Comparison of ENCODE assay signal across 8 cellular contexts in genomic region chr1:181112071-181112929, GRCh38. TPM values are rescaled to one million over a fixed set of nuclear protein-coding genes. Genes with fewer than 3 reads are reported as not detected.
A peak's percentile ranks its signal among the peaks of the same experiment; 100 is the strongest.
DNase-seq lines count a peak whose midpoint lies in the region; ATAC-seq and TF ChIP-seq lines count a peak whose summit lies in the region.

No MANE protein-coding gene starts in this region.

- no peaks in the 10 kb centered on the region for H3K36me3 ChIP-seq in PC-9 (ENCODE audit: low read depth)

- H3K4me3 ChIP-seq in PC-9 (peak overlapping the region; percentile 43; the same call in 1 of the 2 replicates), fibroblast of mammary gland (ENCODE audit: control insufficient read depth, low read depth, low read length) (no peak overlapping the region)

- H4K20me1 ChIP-seq in PC-9 (ENCODE audit: insufficient read depth), result no peaks in the 10 kb centered on the region

- intact Hi-C loops in PC-9 (cut with micrococcal nuclease; ENCODE audit: unreplicated experiment), result loop anchor here (1.0 kb wide), 3 partner anchors 23 to 30 kb away; partner anchors contain the start of gene IER5

- H3K9me3 Mint-ChIP-seq in activated T-cell treated with anti-CD3 and anti-CD28 coated beads, Interleukin-2, amount 50 U/mL, for 24 hours, result no peaks in the 10 kb centered on the region

- peaks cover 47% of the 10 kb centered on the region for H3F3A ChIP-seq in PC-9 (ENCODE audit: insufficient read depth, low read depth)

- DNase-seq in GM04503 (ENCODE audit: low read depth) (peak; percentile 98), PC-9 (peak; percentile 94 to 99), fibroblast of mammary gland (ENCODE audit: low read depth) (peak; percentile 100), pulmonary artery endothelial cell (ENCODE audit: low read depth, low spot score) (peak; percentile 77), NCI-H2227 (lab: John Stamatoyannopoulos, UW; ENCODE audit: unreplicated experiment) (no peak)
- DNase-seq in activated T-cell treated with anti-CD3 and anti-CD28 coated beads, Interleukin-2, amount 50 U/mL, for 24 hours, result no peak

- no peak overlapping the region for H2AFZ ChIP-seq in PC-9

- H3K27ac ChIP-seq in PC-9, result peak overlapping the region; percentile 99

- H3K4me1 ChIP-seq in PC-9 (replicated peaks; ENCODE audit: insufficient read depth), result peaks cover 78% of the 10 kb centered on the region

- ATAC-seq in HG02870 (IDR thresholded peaks at IDR 0.05; ENCODE audit: unreplicated experiment) (no peak), HG03571 (IDR thresholded peaks at IDR 0.05; ENCODE audit: unreplicated experiment) (no peak)

- POLR2A ChIA-PET in PC-9 (lab: Charles Lee; ENCODE audit: unreplicated experiment), result interaction anchor here (0.5 to 1.1 kb wide), 3 partner anchors 15 to 28 kb away, joined by 3 to 8 read pairs (median 4); no protein-coding TSS in a partner anchor

- H3K4me2 ChIP-seq in PC-9, result peak overlapping the region; percentile 88

- no peaks in the 10 kb centered on the region for H3K9me2 ChIP-seq in PC-9 (ENCODE audit: insufficient read depth)

- H3K27me3 ChIP-seq in PC-9 (ENCODE audit: insufficient read depth, low read depth), result no peaks in the 10 kb centered on the region

- H3K36me3 Mint-ChIP-seq in activated T-cell treated with anti-CD3 and anti-CD28 coated beads, Interleukin-2, amount 50 U/mL, for 24 hours (ENCODE audit: low read depth), result no peaks in the 10 kb centered on the region

- BruUV-seq in PC-9 (replicated peaks; lab: Mats Ljungman, UMichigan), result TSS peak; percentile 75

- TF ChIP-seq CTCF in PC-9 (conservative IDR thresholded peaks at IDR 0.05), result no peak
- TF ChIP-seq CTCF in fibroblast of mammary gland (conservative IDR thresholded peaks at IDR 0.05; ENCODE audit: control insufficient read depth, insufficient read depth, low read depth, low read length), result no peak

- H3K4me3 Mint-ChIP-seq in activated T-cell treated with anti-CD3 and anti-CD28 coated beads, Interleukin-2, amount 50 U/mL, for 24 hours, result no peak overlapping the region

- peaks cover 13% of the 10 kb centered on the region for H3K4me1 Mint-ChIP-seq in activated T-cell treated with anti-CD3 and anti-CD28 coated beads, Interleukin-2, amount 50 U/mL, for 24 hours (ENCODE audit: low read depth)

- H3K27ac Mint-ChIP-seq in activated T-cell treated with anti-CD3 and anti-CD28 coated beads, Interleukin-2, amount 50 U/mL, for 24 hours, result no peak overlapping the region

- H3K79me2 ChIP-seq in PC-9 (ENCODE audit: low read depth), result peaks cover 18% of the 10 kb centered on the region

- CTCF ChIA-PET in PC-9 (lab: Charles Lee), result interaction anchor here (0.6 to 1.1 kb wide), 3 partner anchors 15 to 159 kb away, joined by 3 to 7 read pairs (median 4); no protein-coding TSS in a partner anchor

- H3K9me3 ChIP-seq in PC-9 (ENCODE audit: insufficient read depth, low read depth), result no peaks in the 10 kb centered on the region

- H3K27me3 Mint-ChIP-seq in activated T-cell treated with anti-CD3 and anti-CD28 coated beads, Interleukin-2, amount 50 U/mL, for 24 hours, result peaks cover 5% of the 10 kb centered on the region

RNA-seq across cellular contexts. Expression of gene IER5, which starts 23.8 kb away (rescaled TPM):
- total RNA-seq in PC-9 (2021), result 21.2 and 23.4 TPM in 2 replicates
- total RNA-seq in pulmonary artery endothelial cell, result 21.1 and 27.0 TPM in 2 replicates

Comparison
In these comparisons a context has a peak if more than half of its experiments do, and no peak if none do; other contexts are left out.
1. DNase-seq: peak in GM04503 (single experiment), PC-9 (2 of 2), fibroblast of mammary gland (single experiment) and pulmonary artery endothelial cell (single experiment); none in NCI-H2227 (single experiment) and activated T-cell treated with anti-CD3 and anti-CD28 coated beads, Interleukin-2, amount 50 U/mL, for 24 hours (single experiment).